In genomic region chr4:176002007-176002623, GRCh38 we compare ENCODE assay signal across 8 cellular contexts.
DNase-seq lines count a peak whose midpoint lies in the region; ATAC-seq, FAIRE-seq and TF ChIP-seq lines count a peak whose summit lies in the region.

No MANE protein-coding gene starts in this region.

- no peak overlapping the region for H2BK120ac ChIP-seq in H1 (replicated peaks; ENCODE audit: low read depth, low read length)

- no peak overlapping the region for H3K56ac ChIP-seq in H1 (replicated peaks; ENCODE audit: insufficient read length, low read depth, low read length)

- H3K36me3 ChIP-seq in H1 (ENCODE audit: control insufficient read depth in 2 of 4, insufficient read depth in 4 of 4, low read length in 3 of 4) (no peaks in the 10 kb centered on the region), mucosa of rectum (ENCODE audit: control insufficient read depth in 2 of 2, insufficient read depth in 2 of 2, low read length in 2 of 2) (no peaks in the 10 kb centered on the region), vagina (no peaks in the 10 kb centered on the region)

- peak overlapping the region; percentile 96 for H3K4me2 ChIP-seq in A549
- peak overlapping the region; percentile 71 to 98 for H3K4me2 ChIP-seq in H1 (ENCODE audit: insufficient read depth in 1 of 2, low read depth in 2 of 2, low read length in 2 of 2)

- H3K4me3 ChIP-seq in A549 (peak overlapping the region; percentile 58), GM12875 (ENCODE audit: low read depth, low read length) (peak overlapping the region; percentile 61), H1 (ENCODE audit: extremely low read depth in 1 of 4, insufficient read depth in 2 of 4, low read depth in 3 of 4, low read length in 4 of 4) (peak overlapping the region; percentile 40 to 84 (median 78)), mucosa of rectum (ENCODE audit: low read length in 2 of 2) (peak overlapping the region; percentile 52 to 70), vagina (peak overlapping the region; percentile 48 to 59)

- FAIRE-seq in A549 (lab: Jason Lieb, UNC) = no peak
- FAIRE-seq in H1 (lab: Jason Lieb, UNC) = no peak

- TF ChIP-seq EP300 in A549 (IDR thresholded peaks at IDR 0.05) (no peak), H1 (IDR thresholded peaks at IDR 0.05; ENCODE audit: borderline replicate concordance in 1 of 2, low read depth in 2 of 2, low read length in 2 of 2) (no peak)

- H2AK5ac ChIP-seq in H1 (ENCODE audit: low read depth, low read length) = no peak overlapping the region

- TF ChIP-seq CTCF in A549 (IDR thresholded peaks at IDR 0.05) (no peak), GM12875 (IDR thresholded peaks at IDR 0.05; ENCODE audit: borderline replicate concordance, insufficient read depth, low read depth, low read length) (no peak), RWPE1 (conservative IDR thresholded peaks at IDR 0.05; ENCODE audit: low read depth) (no peak), H1 (IDR thresholded peaks at IDR 0.05; ENCODE audit: control extremely low read depth in 1 of 3, insufficient read depth in 1 of 3, low read depth in 1 of 3, low read length in 3 of 3) (no peak), vagina (IDR thresholded peaks at IDR 0.05) (no peak)

- H3K23ac ChIP-seq in H1 (ENCODE audit: insufficient read length) = no peak overlapping the region

- H3K27me3 ChIP-seq in H1 (replicated peaks in 1 of 4; ENCODE audit: control insufficient read depth in 3 of 4, extremely low read depth in 1 of 4, insufficient read depth in 3 of 4, low read length in 3 of 4) = peaks cover 0 to 13% (median 4%) of the 10 kb centered on the region in 4 experiments; a peak in 4 of 7 replicates
- peaks cover 0 to 6% of the 10 kb centered on the region in 2 donors for H3K27me3 ChIP-seq in mucosa of rectum (ENCODE audit: control insufficient read depth in 2 of 2, insufficient read depth in 2 of 2, low read length in 2 of 2)
- H3K27me3 ChIP-seq in vagina = no peaks in the 10 kb centered on the region

- no peak overlapping the region for H2BK5ac ChIP-seq in H1 (ENCODE audit: low read depth, low read length)

- CTCF ChIA-PET in A549 (lab: Yijun Ruan, JAX) (no interaction called here), RWPE1 (lab: Yijun Ruan, JAX) (interaction anchor here (0.6 kb wide), 1 partner anchor 144 kb away, joined by 3 read pairs; no protein-coding TSS in a partner anchor), H1 (lab: Charles Lee; ENCODE audit: partially characterized antibody) (interaction anchor here (1.1 to 1.6 kb wide), 3 partner anchors 31 to 338 kb away, joined by 3 read pairs; no protein-coding TSS in a partner anchor)

- no peaks in the 10 kb centered on the region for H3K4me1 ChIP-seq in A549
- peaks cover 0 to 3% (median 1%) of the 10 kb centered on the region in 4 experiments; a peak in 2 of 7 replicates for H3K4me1 ChIP-seq in H1 (replicated peaks in 1 of 4; ENCODE audit: control insufficient read depth in 3 of 4, insufficient read depth in 4 of 4, low read length in 3 of 4)
- peaks cover 0 to 5% of the 10 kb centered on the region in 2 donors for H3K4me1 ChIP-seq in mucosa of rectum (ENCODE audit: control insufficient read depth in 2 of 2, insufficient read depth in 2 of 2, low read length in 2 of 2)
- peaks cover 12% of the 10 kb centered on the region for H3K4me1 ChIP-seq in vagina

- POLR2A ChIA-PET in A549 (lab: Yijun Ruan, JAX) = no interaction called here
- POLR2A ChIA-PET in RWPE1 (lab: Yijun Ruan, JAX; ENCODE audit: low non-redundant PET) = no interaction called here
- POLR2A ChIA-PET in H1 (lab: Charles Lee; ENCODE audit: partially characterized antibody) = interaction anchor here (0.6 kb wide), 1 partner anchor 104 kb away, joined by 4 read pairs; no protein-coding TSS in a partner anchor

- no peak overlapping the region for H2BK20ac ChIP-seq in H1 (ENCODE audit: low read length)

- H2AFZ ChIP-seq in H1 (ENCODE audit: low read length) = peak overlapping the region; percentile 92; the same call in 1 of the 2 replicates

- H3K79me1 ChIP-seq in H1 (ENCODE audit: low read depth, low read length) = no peaks in the 10 kb centered on the region

- 1% methylated on average over 19 of the region's 44 CpGs for WGBS in A549 (ENCODE audit: missing lambda C conversion rate)
- 1% methylated on average over 19 of the region's 44 CpGs; no CpG with 5 or more reads in 1 of the 2 experiments for WGBS in H1 (ENCODE audit: extremely low coverage in 1 of 2, insufficient coverage in 1 of 2, insufficient read length in 1 of 2, insufficient replicate concordance in 2 of 2, low coverage in 1 of 2, low lambda C conversion rate in 2 of 2, missing lambda C conversion rate in 1 of 2), 2 experiments

- peak overlapping the region in 1 of 2 experiments; percentile 42; a peak in 1 of 6 replicates for H3K27ac ChIP-seq in A549
- H3K27ac ChIP-seq in RWPE1 = no peak overlapping the region
- no peak overlapping the region for H3K27ac ChIP-seq in H1 (ENCODE audit: low read depth, low read length)
- H3K27ac ChIP-seq in mucosa of rectum (ENCODE audit: low read depth in 2 of 2, low read length in 2 of 2) = no peak overlapping the region
- H3K27ac ChIP-seq in vagina = no peak overlapping the region

- ATAC-seq in A549 (peak; percentile 87 to 91), HG02943 (IDR thresholded peaks at IDR 0.05; ENCODE audit: low read depth, unreplicated experiment) (peak; percentile 75)

- no peak for TF ChIP-seq POLR2A in A549 (IDR thresholded peaks at IDR 0.05; ENCODE audit: low read length)
- TF ChIP-seq POLR2A in H1 (IDR thresholded peaks at IDR 0.05; ENCODE audit: control extremely low read depth in 1 of 2, low read depth in 2 of 2, low read length in 2 of 2) = no peak; a peak in 1 of 3 replicates
- no peak for TF ChIP-seq POLR2A in vagina (IDR thresholded peaks at IDR 0.05)

- no peaks in the 10 kb centered on the region for H3K79me2 ChIP-seq in H1 (ENCODE audit: control insufficient read depth in 1 of 2, insufficient read depth in 2 of 2, low read length in 2 of 2)

- H4K5ac ChIP-seq in H1 (ENCODE audit: insufficient read length, low read depth, low read length) = no peak overlapping the region

- intact Hi-C loops in vagina (cut with DNase I) = no loop called here

- peak overlapping the region; percentile 78; the same call in 1 of the 2 replicates for H3K18ac ChIP-seq in H1 (ENCODE audit: extremely low read depth, low read length)

- H4K20me1 ChIP-seq in H1 (replicated peaks in 1 of 2; ENCODE audit: control insufficient read depth in 1 of 2, insufficient read depth in 2 of 2, low read length in 2 of 2) = no peaks in the 10 kb centered on the region

- H2BK15ac ChIP-seq in H1 (ENCODE audit: low read length) = no peak overlapping the region

- H2BK12ac ChIP-seq in H1 (ENCODE audit: low read depth, low read length) = no peak overlapping the region

- H4K91ac ChIP-seq in H1 (replicated peaks; ENCODE audit: insufficient read length, low read length) = no peak overlapping the region

- TF ChIP-seq RAD21 in A549 (conservative IDR thresholded peaks at IDR 0.05 in 1 of 2, IDR thresholded peaks at IDR 0.05 in 1 of 2) = no peak
- TF ChIP-seq RAD21 in H1 (IDR thresholded peaks at IDR 0.05 in 1 of 2, conservative IDR thresholded peaks at IDR 0.05 in 1 of 2; ENCODE audit: low read depth in 2 of 2, low read length in 2 of 2) = no peak

- H3K9ac ChIP-seq in H1 (replicated peaks in 1 of 4; ENCODE audit: extremely low read depth in 1 of 4, low read depth in 3 of 4, low read length in 3 of 4) (no peak overlapping the region), mucosa of rectum (ENCODE audit: low read depth in 1 of 2, low read length in 2 of 2) (no peak overlapping the region)

- H3K14ac ChIP-seq in H1 (ENCODE audit: insufficient read length) = no peak overlapping the region

- H3K9me3 ChIP-seq in A549 (no peaks in the 10 kb centered on the region), H1 (ENCODE audit: insufficient read depth in 2 of 2, low read depth in 1 of 2, low read length in 1 of 2) (no peaks in the 10 kb centered on the region), mucosa of rectum (ENCODE audit: control insufficient read depth in 2 of 2, low read length in 2 of 2) (no peaks in the 10 kb centered on the region), vagina (no peaks in the 10 kb centered on the region)

- H4K8ac ChIP-seq in H1 (ENCODE audit: extremely low read depth, insufficient read depth, low read length) = no peak overlapping the region

- H3K4ac ChIP-seq in H1 (replicated peaks; ENCODE audit: insufficient read length, low read depth, low read length) = no peak overlapping the region

- DNase-seq in A549 (ENCODE audit: low read depth in 1 of 2, low spot score in 1 of 2) (peak; percentile 17 to 33), RWPE1 (ENCODE audit: low spot score) (peak; percentile 25), H1 (ENCODE audit: low read depth in 1 of 2, low spot score in 2 of 2) (peak; percentile 5 to 78), vagina (ENCODE audit: extremely low spot score in 2 of 2) (no peak), KG1 (lab: John Stamatoyannopoulos, UW) (no peak)

- peaks cover 5% of the 10 kb centered on the region for H3K23me2 ChIP-seq in H1 (ENCODE audit: low read depth, low read length)

TF ChIP-seq in A549, 52 proteins besides CTCF, POLR2A, EP300 and RAD21 (continues in another document):
- no peak for TF ChIP-seq FOXS1 (CRISPR knock-in tag; IDR thresholded peaks at IDR 0.05)
- no peak for TF ChIP-seq NR3C1 (IDR thresholded peaks at IDR 0.05)
- TF ChIP-seq BCL3 (IDR thresholded peaks at IDR 0.05) = no peak
- no peak for TF ChIP-seq EHF (CRISPR knock-in tag; IDR thresholded peaks at IDR 0.05)
- no peak for TF ChIP-seq RFX5 (IDR thresholded peaks at IDR 0.05)

TF ChIP-seq in H1, 55 proteins besides CTCF, POLR2A, EP300 and RAD21 (continues in another document):
- TF ChIP-seq CBX8 (IDR thresholded peaks at IDR 0.05; ENCODE audit: borderline replicate concordance, low read depth, low read length) = no peak
- TF ChIP-seq POLR2AphosphoS5 (IDR thresholded peaks at IDR 0.05; ENCODE audit: low read depth, low read length) = 0 out of 2 replicates have a peak, but pooled peaks have one; percentile 29
- TF ChIP-seq KDM4A (IDR thresholded peaks at IDR 0.05; ENCODE audit: low read depth, low read length, severe bottlenecking) = peak; percentile 88
- no peak for TF ChIP-seq USF2 (IDR thresholded peaks at IDR 0.05; ENCODE audit: low read length)
- peak; percentile 32; the same call in 1 of the 2 replicates for TF ChIP-seq E2F6 (IDR thresholded peaks at IDR 0.05)

Comparison
In these comparisons a context has a peak if more than half of its experiments do, and no peak if none do; other contexts are left out.
1. DNase-seq: peak in A549 (2 of 2), RWPE1 (single experiment) and H1 (2 of 2); none in vagina (0 of 2) and KG1 (single experiment).
2. Of the 18 proteins assayed by ChIP-seq in both H1 and A549: peak only in H1: E2F6 and MAX; only in A549: none; in both: none; in neither: 16.
3. Peak in every context shown above with its lines, with median percentiles within 50 percentile points of each other: H3K4me3 ChIP-seq.